Comparison of ENCODE assay signal across 8 cellular contexts in genomic region chr3:11236588-11237461, GRCh38. TPM values are rescaled to one million over a fixed set of nuclear protein-coding genes. Genes with fewer than 3 reads are reported as not detected.
DNase-seq lines count a peak whose midpoint lies in the region; ATAC-seq and TF ChIP-seq lines count a peak whose summit lies in the region.

No MANE protein-coding gene starts in this region.

- H3K9me3 Mint-ChIP-seq in activated CD4-positive, alpha-beta T cell treated with anti-CD3 and anti-CD28 coated beads, Interleukin-2, amount 10 ng/mL, durations not matched to agents 7 days and 5 days: peaks cover 14% of the 10 kb centered on the region
- H3K9me3 Mint-ChIP-seq in memory B cell: peaks cover 4% of the 10 kb centered on the region

- H3K4me3 ChIP-seq in AG04450 (ENCODE audit: low read depth, low read length): no peak overlapping the region
- no peak overlapping the region for H3K4me3 ChIP-seq in dorsolateral prefrontal cortex

- peaks cover 14% of the 10 kb centered on the region for H3K4me1 Mint-ChIP-seq in activated CD4-positive, alpha-beta T cell treated with anti-CD3 and anti-CD28 coated beads, Interleukin-2, amount 10 ng/mL, durations not matched to agents 7 days and 5 days
- peaks cover 3% of the 10 kb centered on the region for H3K4me1 Mint-ChIP-seq in memory B cell

- TF ChIP-seq CTCF in AG04450 (IDR thresholded peaks at IDR 0.05; ENCODE audit: low read depth, low read length): peak; percentile 71
- TF ChIP-seq CTCF in dorsolateral prefrontal cortex (IDR thresholded peaks at IDR 0.05 in 54 of 56, conservative IDR thresholded peaks at IDR 0.05 in 2 of 56; ENCODE audit: low read depth in 1 of 56, partially characterized antibody in 56 of 56): peak; percentile 42 to 81 (median 65)

- H3K27me3 ChIP-seq in AG04450 (ENCODE audit: control insufficient read depth, insufficient read depth, low read length) (no peaks in the 10 kb centered on the region), dorsolateral prefrontal cortex (peaks cover 0 to 5% (median 0%) of the 10 kb centered on the region in 45 donors)

- intact Hi-C loops in dorsolateral prefrontal cortex (cut with DNase I): loop anchor here (5.0 to 10.0 kb wide), 2 partner anchors 88 to 100 kb away; no protein-coding TSS in a partner anchor

- H3K27me3 Mint-ChIP-seq in activated CD4-positive, alpha-beta T cell treated with anti-CD3 and anti-CD28 coated beads, Interleukin-2, amount 10 ng/mL, durations not matched to agents 7 days and 5 days: peaks cover 14% of the 10 kb centered on the region
- peaks cover 7% of the 10 kb centered on the region for H3K27me3 Mint-ChIP-seq in memory B cell

- H3K4me3 Mint-ChIP-seq in activated CD4-positive, alpha-beta T cell treated with anti-CD3 and anti-CD28 coated beads, Interleukin-2, amount 10 ng/mL, durations not matched to agents 7 days and 5 days: no peak overlapping the region
- H3K4me3 Mint-ChIP-seq in memory B cell: no peak overlapping the region

- CTCF ChIA-PET in AG04450 (lab: Charles Lee): interaction anchor here (0.5 to 1.6 kb wide), 9 partner anchors 8 to 177 kb away, joined by 3 to 13 read pairs (median 4); no protein-coding TSS in a partner anchor
- CTCF ChIA-PET in activated CD4-positive, alpha-beta T cell treated with anti-CD3 and anti-CD28 coated beads, Interleukin-2, amount 10 ng/mL, durations not matched to agents 7 days and 5 days (lab: Charles Lee): interaction anchor here (1.3 to 3.6 kb wide), 4 partner anchors 10 to 106 kb away, joined by 3 to 17 read pairs (median 6); no protein-coding TSS in a partner anchor

- H3K27ac ChIP-seq in AG04450 (ENCODE audit: low read depth, low read length) (peak overlapping the region; percentile 92), dorsolateral prefrontal cortex (no peak overlapping the region)

- H3K27ac Mint-ChIP-seq in activated CD4-positive, alpha-beta T cell treated with anti-CD3 and anti-CD28 coated beads, Interleukin-2, amount 10 ng/mL, durations not matched to agents 7 days and 5 days: no peak overlapping the region
- no peak overlapping the region for H3K27ac Mint-ChIP-seq in memory B cell

- POLR2A ChIA-PET in AG04450 (lab: Yijun Ruan, JAX): no interaction called here
- POLR2A ChIA-PET in activated CD4-positive, alpha-beta T cell treated with anti-CD3 and anti-CD28 coated beads, Interleukin-2, amount 10 ng/mL, durations not matched to agents 7 days and 5 days (lab: Charles Lee): no interaction called here

- peaks cover 12% of the 10 kb centered on the region for H3K9me3 ChIP-seq in AG04450 (ENCODE audit: control insufficient read depth, insufficient read depth, low read length)

- H3K36me3 Mint-ChIP-seq in activated CD4-positive, alpha-beta T cell treated with anti-CD3 and anti-CD28 coated beads, Interleukin-2, amount 10 ng/mL, durations not matched to agents 7 days and 5 days (ENCODE audit: low read depth): peaks cover 4% of the 10 kb centered on the region
- H3K36me3 Mint-ChIP-seq in memory B cell: peaks cover 1% of the 10 kb centered on the region

- DNase-seq in AG04450 (ENCODE audit: low read depth, low spot score) (peak; percentile 38), GM19238 (ENCODE audit: insufficient read length, low spot score) (peak; percentile 53), NCI-H2107 (lab: John Stamatoyannopoulos, UW) (peak; percentile 15), dorsolateral prefrontal cortex (peak in 3 of 10 donors; percentile 19 to 36 (median 22)), memory B cell (ENCODE audit: low spot score in 2 of 2) (peak; percentile 78 to 82)
- DNase-seq in activated CD4-positive, alpha-beta T cell treated with anti-CD3 and anti-CD28 coated beads, Interleukin-2, amount 10 ng/mL, durations not matched to agents 7 days and 5 days: peak; percentile 81
- peak; percentile 94 for DNase-seq in stimulated activated CD8-positive, alpha-beta memory T cell treated with anti-CD3 and anti-CD28 coated beads, Interleukin-4, amount 100 ng/mL, for 48 hours

- peak; percentile 88 for ATAC-seq in memory B cell (ENCODE audit: low read depth)
- no peak for ATAC-seq in GM18867 (IDR thresholded peaks at IDR 0.05; ENCODE audit: unreplicated experiment)

RNA-seq across cellular contexts. Expression of gene ATG7, which starts 35.4 kb away (rescaled TPM):
- 35.4 and 51.7 TPM in 2 replicates for polyA plus RNA-seq in AG04450 (2011; rRNA removed)
- 79.8 and 82.2 TPM in 2 replicates for polyA minus RNA-seq in AG04450 (2011; rRNA and poly(A)+ RNA removed)
- total RNA-seq in activated CD4-positive, alpha-beta T cell treated with anti-CD3 and anti-CD28 coated beads, Interleukin-2, amount 10 ng/mL, durations not matched to agents 7 days and 5 days: 10 to 100 TPM; 29.5 to 34.2 TPM
- total RNA-seq in dorsolateral prefrontal cortex: 10 to 100 TPM; 48.9 to 92.7 (median 70.5) TPM
